In genomic region chr6:115838763-115839401, GRCh38 we compare ENCODE assay signal across 8 cellular contexts.
A peak's percentile ranks its signal among the peaks of the same experiment; 100 is the strongest.
DNase-seq lines count a peak whose midpoint lies in the region; FAIRE-seq and TF ChIP-seq lines count a peak whose summit lies in the region.

No MANE protein-coding gene starts in this region.

- H3K4me1 ChIP-seq in mammary epithelial cell (ENCODE audit: insufficient read depth, low read length) = no peaks in the 10 kb centered on the region
- H3K4me1 ChIP-seq in neural progenitor cell = no peaks in the 10 kb centered on the region

- no peaks in the 10 kb centered on the region for H3F3A ChIP-seq in neural progenitor cell (ENCODE audit: low read depth)

- peak; percentile 64 for TF ChIP-seq CTCF in mammary epithelial cell (conservative IDR thresholded peaks at IDR 0.05 in 1 of 2, IDR thresholded peaks at IDR 0.05 in 1 of 2; ENCODE audit: extremely low read depth in 1 of 2, insufficient read depth in 1 of 2, low read depth in 1 of 2, low read length in 2 of 2)
- peak; percentile 59 for TF ChIP-seq CTCF in neural progenitor cell (IDR thresholded peaks at IDR 0.05)

- BruUV-seq in mammary epithelial cell (replicated peaks; lab: Mats Ljungman, UMichigan) = no TSS peak

- dilution Hi-C loops in mammary epithelial cell (cut with HindIII; ENCODE audit: low sequenced_read_pairs) = no loop called here

- no peak for TF ChIP-seq POLR2A in GM12891 (IDR thresholded peaks at IDR 0.05; ENCODE audit: low read depth, low read length)

- FAIRE-seq in GM12891 (lab: Jason Lieb, UNC) = peak; percentile 76

- peaks cover 2% of the 10 kb centered on the region for H3K9me3 Mint-ChIP-seq in neural progenitor cell

- intact Hi-C loops in mammary epithelial cell (cut with micrococcal nuclease) = no loop called here

- H3K4me3 Mint-ChIP-seq in neural progenitor cell = no peak overlapping the region

- H3K79me2 ChIP-seq in mammary epithelial cell (ENCODE audit: insufficient read depth, low read length) (no peaks in the 10 kb centered on the region), neural progenitor cell (ENCODE audit: low read depth) (no peaks in the 10 kb centered on the region)

- CTCF ChIA-PET in HEK293T (lab: Yijun Ruan, JAX) = interaction anchor here (0.6 to 1.0 kb wide), 2 partner anchors 10 to 639 kb away, joined by 5 to 6 read pairs; no protein-coding TSS in a partner anchor
- CTCF ChIA-PET in mammary epithelial cell (lab: Charles Lee; ENCODE audit: low non-redundant PET) = no interaction called here

- H3K9ac ChIP-seq in mammary epithelial cell (ENCODE audit: insufficient read depth, low read length) = no peak overlapping the region
- no peak overlapping the region for H3K9ac ChIP-seq in neural progenitor cell

- 67% methylated on average over 3 of the region's 3 CpGs for WGBS in mammary epithelial cell (ENCODE audit: low coverage, missing lambda C conversion rate)

- in situ Hi-C loops in mammary epithelial cell (cut with MboI; ENCODE audit: low sequenced_read_pairs in 2 of 2) = no loop called here

- peak; percentile 56 for DNase-seq in A172 (ENCODE audit: low spot score)
- DNase-seq in GM12891 (ENCODE audit: insufficient read length, low spot score) = peak; percentile 15
- peak; percentile 69 for DNase-seq in HEK293T (ENCODE audit: extremely low spot score)
- peak; percentile 49 for DNase-seq in LHCN-M2 (ENCODE audit: low read depth)
- peak; percentile 29 for DNase-seq in mammary epithelial cell
- peak; percentile 38 for DNase-seq in neural progenitor cell (ENCODE audit: low spot score)
- DNase-seq in mesenteric fat pad (ENCODE audit: low spot score) = no peak
- DNase-seq in stimulated activated CD4-positive, alpha-beta T cell treated with anti-CD3 and anti-CD28 coated beads, Interleukin-4, amount 100 ng/mL, for 1 hour = no peak

- H3K27me3 ChIP-seq in mammary epithelial cell (ENCODE audit: insufficient read depth, low read length) (no peaks in the 10 kb centered on the region), neural progenitor cell (no peaks in the 10 kb centered on the region)

- no peak overlapping the region for H2AFZ ChIP-seq in mammary epithelial cell (ENCODE audit: low read depth, low read length)
- H2AFZ ChIP-seq in neural progenitor cell (replicated peaks) = no peak overlapping the region

- H3K27ac ChIP-seq in mammary epithelial cell (ENCODE audit: insufficient read depth, low read depth, low read length) (no peak overlapping the region), neural progenitor cell (no peak overlapping the region)

- POLR2A ChIA-PET in HEK293T (lab: Yijun Ruan, JAX) = no interaction called here

- no peak overlapping the region for H3K27ac Mint-ChIP-seq in neural progenitor cell

- H3K9me3 ChIP-seq in mammary epithelial cell (replicated peaks; ENCODE audit: insufficient read depth, low read length) (no peaks in the 10 kb centered on the region), neural progenitor cell (ENCODE audit: low read depth) (no peaks in the 10 kb centered on the region)

- H4K20me1 ChIP-seq in mammary epithelial cell (ENCODE audit: insufficient read depth, low read length) = no peaks in the 10 kb centered on the region
- no peaks in the 10 kb centered on the region for H4K20me1 ChIP-seq in neural progenitor cell (ENCODE audit: low read depth)

- no peaks in the 10 kb centered on the region for H3K4me1 Mint-ChIP-seq in neural progenitor cell

- no peaks in the 10 kb centered on the region for H3K27me3 Mint-ChIP-seq in neural progenitor cell (ENCODE audit: insufficient read depth, low read depth)

- no peaks in the 10 kb centered on the region for H3K36me3 Mint-ChIP-seq in neural progenitor cell

- H3K4me3 ChIP-seq in mammary epithelial cell (replicated peaks in 1 of 3; ENCODE audit: insufficient read depth in 1 of 3, low read depth in 2 of 3, low read length in 3 of 3) = no peak overlapping the region
- H3K4me3 ChIP-seq in neural progenitor cell = no peak overlapping the region

- H3K4me2 ChIP-seq in mammary epithelial cell (ENCODE audit: insufficient read depth, low read depth, low read length) (no peak overlapping the region), neural progenitor cell (no peak overlapping the region)

- no peaks in the 10 kb centered on the region for H3K36me3 ChIP-seq in mammary epithelial cell (ENCODE audit: insufficient read depth, low read length)
- H3K36me3 ChIP-seq in neural progenitor cell = no peaks in the 10 kb centered on the region

TF ChIP-seq in GM12891, 5 proteins besides CTCF, POLR2A, EP300 and RAD21:
- no peak for TF ChIP-seq POLR2AphosphoS5 (IDR thresholded peaks at IDR 0.05; ENCODE audit: low read depth, low read length)
- TF ChIP-seq POU2F2 (IDR thresholded peaks at IDR 0.05; ENCODE audit: low read depth, low read length) = no peak
- no peak for TF ChIP-seq PAX5 (IDR thresholded peaks at IDR 0.05; ENCODE audit: insufficient read depth, low read length, severe bottlenecking)
- no peak for TF ChIP-seq SPI1 (IDR thresholded peaks at IDR 0.05; ENCODE audit: low read depth, low read length)
- TF ChIP-seq TAF1 (IDR thresholded peaks at IDR 0.05; ENCODE audit: low read depth, low read length) = no peak
TF ChIP-seq in GM12891: peak in this region for 0.

TF ChIP-seq in HEK293T, 16 proteins besides CTCF, POLR2A, EP300 and RAD21:
- TF ChIP-seq SP1 (IDR thresholded peaks at IDR 0.05) (no peak), LEF1 (IDR thresholded peaks at IDR 0.05; ENCODE audit: borderline replicate concordance) (no peak), PKNOX1 (IDR thresholded peaks at IDR 0.05) (no peak), FOXA1 (IDR thresholded peaks at IDR 0.05) (no peak), ZNF384 (IDR thresholded peaks at IDR 0.05) (no peak), FOXK2 (IDR thresholded peaks at IDR 0.05) (no peak), SUZ12 (IDR thresholded peaks at IDR 0.05) (no peak), TARDBP (IDR thresholded peaks at IDR 0.05) (no peak), L3MBTL2 (conservative IDR thresholded peaks at IDR 0.05) (no peak), ARNT (IDR thresholded peaks at IDR 0.05) (no peak), BHLHE40 (IDR thresholded peaks at IDR 0.05; ENCODE audit: borderline replicate concordance) (no peak), NFRKB (IDR thresholded peaks at IDR 0.05) (no peak), CTBP1 (IDR thresholded peaks at IDR 0.05; ENCODE audit: borderline replicate concordance) (no peak), HDGF (IDR thresholded peaks at IDR 0.05; ENCODE audit: borderline replicate concordance) (no peak), ELF4 (IDR thresholded peaks at IDR 0.05) (no peak)

Comparison
In these comparisons a context has a peak if more than half of its experiments do, and no peak if none do; other contexts are left out.
1. DNase-seq: peak in A172 (single experiment), GM12891 (single experiment), HEK293T (single experiment), LHCN-M2 (single experiment), mammary epithelial cell (single experiment) and neural progenitor cell (single experiment); none in mesenteric fat pad (single experiment) and stimulated activated CD4-positive, alpha-beta T cell treated with anti-CD3 and anti-CD28 coated beads, Interleukin-4, amount 100 ng/mL, for 1 hour (single experiment).